8 cellular contexts compared by ENCODE assay signal in genomic region chr17:7477392-7478275, GRCh38. TPM values are rescaled to one million over a fixed set of nuclear protein-coding genes. Genes with fewer than 3 reads are reported as not detected.
DNase-seq lines count a peak whose midpoint lies in the region; ATAC-seq, FAIRE-seq and TF ChIP-seq lines count a peak whose summit lies in the region.

No MANE protein-coding gene starts in this region.

- H3K36me3 ChIP-seq in bronchial epithelial cell (ENCODE audit: control insufficient read depth, insufficient read depth, low read length) (no peaks in the 10 kb centered on the region), keratinocyte (ENCODE audit: control insufficient read depth in 2 of 2, extremely low read depth in 1 of 2, insufficient read depth in 2 of 2, low read length in 2 of 2) (no peaks in the 10 kb centered on the region), smooth muscle cell (ENCODE audit: low read depth) (no peaks in the 10 kb centered on the region)

- H3K27ac ChIP-seq in keratinocyte (ENCODE audit: control insufficient read depth, insufficient read depth, low read length) (peak overlapping the region; percentile 95), smooth muscle cell (ENCODE audit: low read depth) (peak overlapping the region; percentile 96)

- peak overlapping the region; percentile 75 for H3K9ac ChIP-seq in keratinocyte (ENCODE audit: control insufficient read depth, extremely low read depth, insufficient read depth, low read length)
- H3K9ac ChIP-seq in smooth muscle cell (ENCODE audit: low read depth) = peak overlapping the region; percentile 99

- ATAC-seq in HG03095 (IDR thresholded peaks at IDR 0.05; ENCODE audit: unreplicated experiment) = no peak

- H3K9me3 ChIP-seq in keratinocyte (ENCODE audit: control insufficient read depth, low read depth, low read length) (no peaks in the 10 kb centered on the region), smooth muscle cell (replicated peaks; ENCODE audit: low read depth) (no peaks in the 10 kb centered on the region)

- H3K79me2 ChIP-seq in keratinocyte (ENCODE audit: control insufficient read depth, insufficient read depth, low read length) (peaks cover 63% of the 10 kb centered on the region), smooth muscle cell (ENCODE audit: low read depth) (peaks cover 67% of the 10 kb centered on the region)

- 14% methylated on average over 23 of the region's 26 CpGs for WGBS in smooth muscle cell (ENCODE audit: low lambda C conversion rate)

- H3K4me2 ChIP-seq in keratinocyte (ENCODE audit: control insufficient read depth, extremely low read depth, insufficient read depth, low read depth, low read length) (peak overlapping the region; percentile 99), smooth muscle cell (peak overlapping the region; percentile 98)

- peaks cover 42% of the 10 kb centered on the region for H3K4me1 ChIP-seq in keratinocyte (ENCODE audit: control insufficient read depth, extremely low read depth, insufficient read depth, low read length)
- peaks cover 19% of the 10 kb centered on the region for H3K4me1 ChIP-seq in smooth muscle cell (ENCODE audit: low read depth)

- DNase-seq in D721Med (ENCODE audit: insufficient read length, low spot score) (peak; percentile 58), bronchial epithelial cell (ENCODE audit: low read depth) (peak; percentile 51), keratinocyte (ENCODE audit: low read depth, low spot score) (no peak), smooth muscle cell (lab: John Stamatoyannopoulos, UW; ENCODE audit: unreplicated experiment) (peak; percentile 67), NCI-H2171 treated with DMSO at 0.1 percent for 48 hours (lab: John Stamatoyannopoulos, UW) (no peak), SW480 (ENCODE audit: low spot score) (no peak)

- dilution Hi-C loops in keratinocyte (cut with MboI; ENCODE audit: extremely low pct_ligation_motif_present, low sequenced_read_pairs) = no loop called here

- TF ChIP-seq CTCF in D721Med (IDR thresholded peaks at IDR 0.05; ENCODE audit: insufficient read depth, missing control alignments) (no peak), bronchial epithelial cell (IDR thresholded peaks at IDR 0.05; ENCODE audit: insufficient read depth, low read length, severe bottlenecking) (no peak), keratinocyte (optimal IDR thresholded peaks at IDR 0.05 in 1 of 3, IDR thresholded peaks at IDR 0.05 in 1 of 3, conservative IDR thresholded peaks at IDR 0.05 in 1 of 3; ENCODE audit: extremely low read depth in 1 of 3, insufficient read depth in 2 of 3, low read length in 3 of 3) (no peak), smooth muscle cell (IDR thresholded peaks at IDR 0.05; ENCODE audit: borderline replicate concordance, insufficient read depth, poor library complexity, severe bottlenecking) (no peak)

- H2AFZ ChIP-seq in keratinocyte (ENCODE audit: control insufficient read depth, low read length) = no peak overlapping the region
- H2AFZ ChIP-seq in smooth muscle cell (ENCODE audit: low read depth) = no peak overlapping the region

- H3K27me3 ChIP-seq in bronchial epithelial cell (ENCODE audit: control insufficient read depth, insufficient read depth, low read length) (no peaks in the 10 kb centered on the region), keratinocyte (ENCODE audit: control insufficient read depth, extremely low read depth, insufficient read depth, low read length) (no peaks in the 10 kb centered on the region), smooth muscle cell (ENCODE audit: low read depth) (no peaks in the 10 kb centered on the region)

- H3K9me1 ChIP-seq in keratinocyte (ENCODE audit: control insufficient read depth, extremely low read depth, insufficient read depth, low read length) = peaks cover 6% of the 10 kb centered on the region

- H3F3A ChIP-seq in smooth muscle cell (ENCODE audit: low read depth) = peaks cover 21% of the 10 kb centered on the region

- FAIRE-seq in D721Med (lab: Jason Lieb, UNC) = no peak
- no peak for FAIRE-seq in bronchial epithelial cell (lab: Jason Lieb, UNC)
- FAIRE-seq in keratinocyte (lab: Jason Lieb, UNC) = no peak

- H4K20me1 ChIP-seq in keratinocyte (ENCODE audit: control insufficient read depth, extremely low read depth, insufficient read depth, low read length) (peaks cover 10% of the 10 kb centered on the region), smooth muscle cell (ENCODE audit: low read depth) (peaks cover 57% of the 10 kb centered on the region)

- peak overlapping the region; percentile 85 for H3K4me3 ChIP-seq in bronchial epithelial cell (ENCODE audit: low read depth, low read length)
- peak overlapping the region; percentile 67 to 82 (median 77) for H3K4me3 ChIP-seq in keratinocyte (ENCODE audit: control insufficient read depth in 2 of 3, extremely low read depth in 1 of 3, insufficient read depth in 2 of 3, low read depth in 1 of 3, low read length in 3 of 3)
- peak overlapping the region; percentile 97 for H3K4me3 ChIP-seq in smooth muscle cell

TF ChIP-seq in PFSK-1, 5 proteins besides CTCF, POLR2A, EP300 and RAD21:
- peak; percentile 8 for TF ChIP-seq FOXP2 (optimal IDR thresholded peaks at IDR 0.05; ENCODE audit: borderline replicate concordance, extremely low read depth, extremely low read length, insufficient read depth)
- no peak for TF ChIP-seq POLR2AphosphoS5 (IDR thresholded peaks at IDR 0.05; ENCODE audit: low read depth, low read length)

RNA-seq across cellular contexts. Expression of gene ZBTB4, which starts 1.8 kb away (rescaled TPM):
- polyA plus RNA-seq in PFSK-1 (2012; ENCODE audit: insufficient read length, low read depth) = 19.7 TPM
- total RNA-seq in bronchial epithelial cell = 8.7 and 9.2 TPM in 2 replicates
- 20.9 to 23.9 TPM (median 21.8 TPM) in 3 replicates for polyA plus RNA-seq in keratinocyte
- 6.2 TPM for polyA plus RNA-seq in keratinocyte (2011; ENCODE audit: low read depth)
- 21.4 and 23.4 TPM in 2 replicates for polyA plus RNA-seq in keratinocyte (2011; cell fraction: cytosol; rRNA removed)
- polyA plus RNA-seq in keratinocyte (2011; cell fraction: nucleus; rRNA removed) = 40.6 and 47.4 TPM in 2 replicates
- polyA plus RNA-seq in keratinocyte (2012; ENCODE audit: low replicate concordance) = 16.9 and 33.9 TPM in 2 replicates
- 29.2 to 72.7 TPM (median 34.7 TPM) in 3 replicates for polyA minus RNA-seq in keratinocyte
- 36.3 TPM for polyA minus RNA-seq in keratinocyte (2011; cell fraction: cytosol; rRNA and poly(A)+ RNA removed)
- polyA minus RNA-seq in keratinocyte (2011; cell fraction: nucleus; rRNA and poly(A)+ RNA removed) = 29.5 and 37.9 TPM in 2 replicates
- 24.2 and 25.6 TPM in 2 replicates for total RNA-seq in smooth muscle cell
- 22.8 and 26.9 TPM in 2 replicates for polyA plus RNA-seq in smooth muscle cell

RNA-seq across cellular contexts. Expression of gene SLC35G6, which starts 3.6 kb away (rescaled TPM):
- not detected for polyA plus RNA-seq in PFSK-1 (2012; ENCODE audit: insufficient read length, low read depth)
- total RNA-seq in bronchial epithelial cell (not detected in 2 replicates), smooth muscle cell (not detected in 2 replicates)
- polyA plus RNA-seq in keratinocyte (not detected in 3 replicates), smooth muscle cell (0.51 TPM in 1 of 2 replicates, not detected in the other)
- not detected for polyA plus RNA-seq in keratinocyte (2011; ENCODE audit: low read depth)
- not detected in 2 replicates for polyA plus RNA-seq in keratinocyte (2011; cell fraction: cytosol; rRNA removed)
- polyA plus RNA-seq in keratinocyte (2011; cell fraction: nucleus; rRNA removed) = not detected in 2 replicates
- polyA plus RNA-seq in keratinocyte (2012; ENCODE audit: low replicate concordance) = 0.06 TPM in 1 of 2 replicates, not detected in the other
- not detected in 3 replicates for polyA minus RNA-seq in keratinocyte
- polyA minus RNA-seq in keratinocyte (2011; cell fraction: cytosol; rRNA and poly(A)+ RNA removed) = not detected
- polyA minus RNA-seq in keratinocyte (2011; cell fraction: nucleus; rRNA and poly(A)+ RNA removed) = not detected in 2 replicates

RNA-seq across cellular contexts. Expression of gene POLR2A, which starts 6.5 kb away (rescaled TPM):
- 98.2 TPM for polyA plus RNA-seq in PFSK-1 (2012; ENCODE audit: insufficient read length, low read depth)
- total RNA-seq in bronchial epithelial cell (38.4 and 79.6 TPM in 2 replicates), smooth muscle cell (72.0 and 76.0 TPM in 2 replicates)
- polyA plus RNA-seq in keratinocyte (8.3 to 24.3 TPM (median 17.5 TPM) in 3 replicates), smooth muscle cell (80.2 and 123 TPM in 2 replicates)
- polyA plus RNA-seq in keratinocyte (2011; ENCODE audit: low read depth) = 139 TPM
- polyA plus RNA-seq in keratinocyte (2011; cell fraction: cytosol; rRNA removed) = 16.2 and 20.7 TPM in 2 replicates
- polyA plus RNA-seq in keratinocyte (2011; cell fraction: nucleus; rRNA removed) = 171 and 196 TPM in 2 replicates
- polyA plus RNA-seq in keratinocyte (2012; ENCODE audit: low replicate concordance) = 82.7 and 87.2 TPM in 2 replicates
- 198 to 366 TPM (median 250 TPM) in 3 replicates for polyA minus RNA-seq in keratinocyte
- 118 TPM for polyA minus RNA-seq in keratinocyte (2011; cell fraction: cytosol; rRNA and poly(A)+ RNA removed)
- polyA minus RNA-seq in keratinocyte (2011; cell fraction: nucleus; rRNA and poly(A)+ RNA removed) = 310 and 430 TPM in 2 replicates

RNA-seq across cellular contexts. Expression of gene CHRNB1, which starts 32.8 kb away (rescaled TPM):
- polyA plus RNA-seq in PFSK-1 (2012; ENCODE audit: insufficient read length, low read depth) = 5.4 TPM
- 9.7 and 16.8 TPM in 2 replicates for total RNA-seq in bronchial epithelial cell
- polyA plus RNA-seq in keratinocyte = 13.1 to 51.3 TPM (median 22.0 TPM) in 3 replicates
- 14.3 TPM for polyA plus RNA-seq in keratinocyte (2011; ENCODE audit: low read depth)
- 15.8 and 16.7 TPM in 2 replicates for polyA plus RNA-seq in keratinocyte (2011; cell fraction: cytosol; rRNA removed)
- 47.0 and 51.6 TPM in 2 replicates for polyA plus RNA-seq in keratinocyte (2011; cell fraction: nucleus; rRNA removed)
- polyA plus RNA-seq in keratinocyte (2012; ENCODE audit: low replicate concordance) = 19.7 and 32.4 TPM in 2 replicates
- 11.3 to 63.6 TPM (median 19.1 TPM) in 3 replicates for polyA minus RNA-seq in keratinocyte
- 5.2 TPM for polyA minus RNA-seq in keratinocyte (2011; cell fraction: cytosol; rRNA and poly(A)+ RNA removed)
- polyA minus RNA-seq in keratinocyte (2011; cell fraction: nucleus; rRNA and poly(A)+ RNA removed) = 9.8 and 14.5 TPM in 2 replicates
- total RNA-seq in smooth muscle cell = 8.9 and 12.2 TPM in 2 replicates
- 19.0 and 22.5 TPM in 2 replicates for polyA plus RNA-seq in smooth muscle cell

RNA-seq across cellular contexts. Expression of gene FGF11, which starts 38.3 kb away (rescaled TPM):
- polyA plus RNA-seq in PFSK-1 (2012; ENCODE audit: insufficient read length, low read depth) = 3.4 TPM
- total RNA-seq in bronchial epithelial cell (12.4 and 28.3 TPM in 2 replicates), smooth muscle cell (21.3 and 28.5 TPM in 2 replicates)
- polyA plus RNA-seq in keratinocyte (27.4 to 46.9 TPM (median 30.4 TPM) in 3 replicates), smooth muscle cell (13.9 and 30.9 TPM in 2 replicates)
- polyA plus RNA-seq in keratinocyte (2011; ENCODE audit: low read depth) = 14.9 TPM
- 45.9 and 47.6 TPM in 2 replicates for polyA plus RNA-seq in keratinocyte (2011; cell fraction: cytosol; rRNA removed)
- 165 and 202 TPM in 2 replicates for polyA plus RNA-seq in keratinocyte (2011; cell fraction: nucleus; rRNA removed)
- 29.9 and 49.7 TPM in 2 replicates for polyA plus RNA-seq in keratinocyte (2012; ENCODE audit: low replicate concordance)
- polyA minus RNA-seq in keratinocyte = 24.2 to 86.0 TPM (median 49.7 TPM) in 3 replicates
- 28.6 TPM for polyA minus RNA-seq in keratinocyte (2011; cell fraction: cytosol; rRNA and poly(A)+ RNA removed)
- 29.1 and 38.2 TPM in 2 replicates for polyA minus RNA-seq in keratinocyte (2011; cell fraction: nucleus; rRNA and poly(A)+ RNA removed)

Comparison
In these comparisons a context has a peak if more than half of its experiments do, and no peak if none do; other contexts are left out.
1. DNase-seq: peak in D721Med (single experiment), bronchial epithelial cell (single experiment) and smooth muscle cell (single experiment); none in keratinocyte (single experiment), NCI-H2171 treated with DMSO at 0.1 percent for 48 hours (single experiment) and SW480 (single experiment).
2. Peak in every context shown above with its lines, with median percentiles within 50 percentile points of each other: H3K4me3 ChIP-seq.